Comparison of ENCODE assay signal across 1 cellular context in the genomic region with DNA sequence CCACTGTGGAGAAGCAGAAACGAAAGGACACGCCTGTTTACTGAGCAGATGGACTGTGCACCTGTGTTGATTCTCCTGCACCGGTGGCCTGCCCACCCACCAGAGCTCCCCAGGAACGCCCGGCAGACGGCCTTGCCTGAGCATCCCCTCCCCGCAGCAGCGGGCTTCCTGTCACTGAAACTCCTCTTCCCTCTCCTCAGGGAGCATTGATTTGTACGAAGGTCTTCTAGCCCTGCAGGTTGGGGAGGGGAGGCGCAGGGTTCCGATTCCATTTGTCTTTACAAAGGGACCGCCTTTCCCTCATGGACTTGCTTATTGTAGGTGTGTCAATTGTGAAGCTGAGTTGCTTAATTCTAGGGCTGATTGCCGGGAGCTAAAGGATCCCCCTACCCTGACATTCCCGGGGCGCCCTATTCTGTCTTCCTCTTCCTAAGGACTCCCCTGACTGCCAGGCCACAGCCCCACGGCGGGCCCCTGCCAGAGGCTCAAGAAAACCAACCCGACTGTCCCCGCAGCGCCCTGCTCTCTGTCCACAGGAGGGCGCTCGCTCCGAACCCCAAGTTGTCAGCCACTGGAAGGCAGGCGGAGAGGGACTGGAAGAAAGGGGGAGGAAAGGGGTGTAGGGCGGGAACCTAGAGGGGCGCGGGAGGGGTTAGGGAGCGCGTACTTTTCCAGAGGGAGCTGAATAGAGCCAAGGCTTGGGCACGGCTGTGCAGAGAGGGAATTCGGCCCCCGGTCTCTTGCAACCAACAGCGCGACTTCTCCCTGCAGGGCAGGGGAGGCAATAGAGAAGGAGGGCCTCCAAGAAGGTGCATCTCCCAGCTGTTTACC.
TF ChIP-seq lines count a peak whose summit lies in the region.

No MANE protein-coding gene starts in this region.

TF ChIP-seq in liver, 16 proteins besides CTCF, POLR2A, EP300 and RAD21 (continued from another document):
- TF ChIP-seq FOXA2 (IDR thresholded peaks at IDR 0.05) (no peak), FOXA1 (IDR thresholded peaks at IDR 0.05) (no peak), JUND (IDR thresholded peaks at IDR 0.05) (no peak)
- TF ChIP-seq, protein P1, sequence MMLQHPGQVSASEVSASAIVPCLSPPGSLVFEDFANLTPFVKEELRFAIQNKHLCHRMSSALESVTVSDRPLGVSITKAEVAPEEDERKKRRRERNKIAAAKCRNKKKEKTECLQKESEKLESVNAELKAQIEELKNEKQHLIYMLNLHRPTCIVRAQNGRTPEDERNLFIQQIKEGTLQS (IDR thresholded peaks at IDR 0.05), result no peak
- TF ChIP-seq, protein P2, sequence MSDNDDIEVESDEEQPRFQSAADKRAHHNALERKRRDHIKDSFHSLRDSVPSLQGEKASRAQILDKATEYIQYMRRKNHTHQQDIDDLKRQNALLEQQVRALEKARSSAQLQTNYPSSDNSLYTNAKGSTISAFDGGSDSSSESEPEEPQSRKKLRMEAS (IDR thresholded peaks at IDR 0.05), result no peak
